15 cellular contexts compared by ENCODE assay signal in the genomic region with DNA sequence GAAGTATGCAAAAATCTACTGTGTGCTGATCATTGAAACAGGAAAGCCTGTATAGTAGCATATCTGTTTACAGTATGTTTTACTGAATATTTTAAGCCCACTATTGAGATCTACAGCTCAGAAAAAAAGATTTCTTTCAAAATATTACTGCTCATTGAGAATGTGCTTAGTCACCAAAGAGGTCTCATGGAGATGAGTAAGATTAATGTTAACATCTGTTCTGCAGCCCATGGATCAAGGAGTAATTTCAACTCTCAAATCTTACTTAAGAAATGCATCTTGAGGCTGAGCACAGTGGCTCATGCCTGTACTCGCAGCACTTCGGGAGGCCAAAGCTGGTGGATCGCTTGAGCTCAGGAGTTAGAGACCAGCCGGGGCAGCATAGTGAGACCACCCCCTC. TPM values are rescaled to one million over a fixed set of nuclear protein-coding genes. Genes with fewer than 3 reads are reported as not detected.
DNase-seq lines count a peak whose midpoint lies in the region; ATAC-seq and TF ChIP-seq lines count a peak whose summit lies in the region.
"Had no signal": no experiment of that assay in that cellular context is flagged by ENCODE, and none has a peak within 500 bp of the region (broad histone marks: within the 10 kb centered on the region; RNA-seq: fewer than 3 reads in every experiment).

No MANE protein-coding gene starts in this region.

- peaks cover 96% of the 10 kb centered on the region for H3K79me2 ChIP-seq in mammary epithelial cell (ENCODE audit: insufficient read depth, low read length)

- in situ Hi-C loops in mammary epithelial cell (cut with MboI; ENCODE audit: low sequenced_read_pairs in 2 of 2) = loop anchor here in 1 of 2 donors (25.0 kb wide), 1 partner anchor 235 kb away; a partner anchor contains a TSS

- 98% methylated on average over 4 of the region's 4 CpGs for WGBS in mammary epithelial cell (ENCODE audit: low coverage, missing lambda C conversion rate)

- dilution Hi-C loops in mammary epithelial cell (cut with HindIII; ENCODE audit: low sequenced_read_pairs) = no loop called here

- H3K27me3 Mint-ChIP-seq in type B pancreatic cell = no peaks in the 10 kb centered on the region

- H3K9me3 ChIP-seq in mammary epithelial cell (replicated peaks; ENCODE audit: insufficient read depth, low read length) (no peaks in the 10 kb centered on the region), breast epithelium (no peaks in the 10 kb centered on the region), adipocyte (ENCODE audit: control insufficient read depth, low read length) (peaks cover 5% of the 10 kb centered on the region)
- H3K9me3 ChIP-seq: esophagus muscularis mucosa had no signal

- ATAC-seq in HG03159 (IDR thresholded peaks at IDR 0.05; ENCODE audit: unreplicated experiment) = no peak

- H3K27ac Mint-ChIP-seq in type B pancreatic cell = peak overlapping the region; percentile 43

- CTCF ChIA-PET in mammary epithelial cell (lab: Charles Lee; ENCODE audit: low non-redundant PET) = no interaction called here

- H3K9ac ChIP-seq in mammary epithelial cell (ENCODE audit: insufficient read depth, low read length) (no peak overlapping the region), adipocyte (ENCODE audit: low read length) (no peak overlapping the region)

- H4K20me1 ChIP-seq in mammary epithelial cell (ENCODE audit: insufficient read depth, low read length) = peaks cover 5% of the 10 kb centered on the region

- no peak for TF ChIP-seq POLR2A in breast epithelium (IDR thresholded peaks at IDR 0.05)

- no TSS peak for BruUV-seq in mammary epithelial cell (replicated peaks; lab: Mats Ljungman, UMichigan)

- H3K27ac ChIP-seq in mammary epithelial cell (ENCODE audit: insufficient read depth, low read depth, low read length) (peak overlapping the region; percentile 9), breast epithelium (no peak overlapping the region)
- H3K27ac ChIP-seq: esophagus muscularis mucosa had no signal

- intact Hi-C loops in mammary epithelial cell (cut with micrococcal nuclease) (no loop called here), breast epithelium (cut with DNase I; ENCODE audit: low total_unique reads) (no loop called here)

- peaks cover 6% of the 10 kb centered on the region for H3K9me3 Mint-ChIP-seq in type B pancreatic cell

- peak; percentile 30 for DNase-seq in mammary epithelial cell
- DNase-seq in breast epithelium (ENCODE audit: low spot score in 2 of 2) = no peak
- peak; percentile 31 for DNase-seq in adipocyte (ENCODE audit: low read depth)
- DNase-seq in foreskin fibroblast = peak; percentile 56 to 82
- DNase-seq in type B pancreatic cell (ENCODE audit: extremely low spot score, unreplicated experiment) = no peak
- DNase-seq in nucleus accumbens (lab: John Stamatoyannopoulos, UW) = no peak
- DNase-seq in cerebellar cortex (ENCODE audit: low spot score) = no peak
- DNase-seq: activated effector memory CD4-positive, alpha-beta T cell treated with anti-CD3 and anti-CD28 coated beads, Interleukin-2, amount 50 U/mL, for 16 hours; AML-193; caudate nucleus; GOT3; stimulated activated CD4-positive, alpha-beta T cell treated with anti-CD3 and anti-CD28 coated beads, Interleukin-2, amount 100 ng/mL, for 24 hours had no signal

- peaks cover 22% of the 10 kb centered on the region for H3K4me1 Mint-ChIP-seq in type B pancreatic cell (ENCODE audit: unreplicated experiment)

- peaks cover 18% of the 10 kb centered on the region for H3K4me1 ChIP-seq in mammary epithelial cell (ENCODE audit: insufficient read depth, low read length)
- H3K4me1 ChIP-seq in breast epithelium = peaks cover 4 to 9% of the 10 kb centered on the region in 2 donors
- peaks cover 20% of the 10 kb centered on the region for H3K4me1 ChIP-seq in adipocyte (ENCODE audit: control insufficient read depth, insufficient read depth, low read length)

- no peaks in the 10 kb centered on the region for H3K27me3 ChIP-seq in mammary epithelial cell (ENCODE audit: insufficient read depth, low read length)
- H3K27me3 ChIP-seq in breast epithelium = no peaks in the 10 kb centered on the region
- H3K27me3 ChIP-seq in adipocyte (replicated peaks; ENCODE audit: control insufficient read depth, insufficient read depth, low read length) = no peaks in the 10 kb centered on the region
- H3K27me3 ChIP-seq: esophagus muscularis mucosa had no signal

- H3K36me3 ChIP-seq in mammary epithelial cell (ENCODE audit: insufficient read depth, low read length) (peaks cover 16% of the 10 kb centered on the region), breast epithelium (no peaks in the 10 kb centered on the region), adipocyte (ENCODE audit: control insufficient read depth, insufficient read depth, low read length, severe bottlenecking) (peaks cover 9% of the 10 kb centered on the region)

- peaks cover 38% of the 10 kb centered on the region for H3K36me3 Mint-ChIP-seq in type B pancreatic cell

- H3K4me3 ChIP-seq in mammary epithelial cell (replicated peaks in 1 of 3; ENCODE audit: insufficient read depth in 1 of 3, low read depth in 2 of 3, low read length in 3 of 3) (no peak overlapping the region), breast epithelium (no peak overlapping the region), adipocyte (ENCODE audit: low read length) (no peak overlapping the region), foreskin fibroblast (ENCODE audit: low read depth in 1 of 2, low read length in 2 of 2) (no peak overlapping the region)
- H3K4me3 ChIP-seq: esophagus muscularis mucosa had no signal

- H3K4me2 ChIP-seq in mammary epithelial cell (ENCODE audit: insufficient read depth, low read depth, low read length) = no peak overlapping the region

- no peak overlapping the region for H2AFZ ChIP-seq in mammary epithelial cell (ENCODE audit: low read depth, low read length)

- TF ChIP-seq CTCF in mammary epithelial cell (conservative IDR thresholded peaks at IDR 0.05 in 1 of 2, IDR thresholded peaks at IDR 0.05 in 1 of 2; ENCODE audit: extremely low read depth in 1 of 2, insufficient read depth in 1 of 2, low read depth in 1 of 2, low read length in 2 of 2) = no peak
- no peak for TF ChIP-seq CTCF in breast epithelium (IDR thresholded peaks at IDR 0.05)
- no peak for TF ChIP-seq CTCF in foreskin fibroblast (IDR thresholded peaks at IDR 0.05; ENCODE audit: low read depth, low read length)
- no peak for TF ChIP-seq CTCF in type B pancreatic cell (conservative IDR thresholded peaks at IDR 0.05)

- H3K4me3 Mint-ChIP-seq in type B pancreatic cell = no peak overlapping the region

RNA-seq across cellular contexts. Expression of a gene that starts 3.3 kb away (rescaled TPM):
- total RNA-seq in mammary epithelial cell = 10 to 100 TPM; 57.3 to 60.2 TPM
- polyA plus RNA-seq in mammary epithelial cell = 68.7 TPM
- 93.4 TPM for polyA minus RNA-seq in mammary epithelial cell
- total RNA-seq in breast epithelium = 10 to 100 TPM; 35.7 to 52.7 (median 40.8) TPM
- total RNA-seq in type B pancreatic cell (ENCODE audit: low replicate concordance) = 55.9 and 61.4 TPM in 2 replicates

RNA-seq across cellular contexts. Expression of a gene that starts 53.4 kb away (rescaled TPM):
- total RNA-seq in mammary epithelial cell (not detected), breast epithelium (1 to 10 TPM in 1 of 3 donors, under 1 TPM in 1, not detected in 1; 0.15 to 2.0 TPM), type B pancreatic cell (ENCODE audit: low replicate concordance) (0.43 and 1.1 TPM in 2 replicates)
- not detected for polyA plus RNA-seq in mammary epithelial cell
- not detected for polyA minus RNA-seq in mammary epithelial cell
- total RNA-seq: pulmonary artery endothelial cell had no signal

RNA-seq across cellular contexts. Expression of a gene that starts 53.7 kb away (rescaled TPM):
- total RNA-seq in mammary epithelial cell (1 to 10 TPM in 1 of 2 donors, under 1 TPM in 1; 0.83 to 1.1 TPM), breast epithelium (10 to 100 TPM; 12.3 to 14.1 (median 13.9) TPM), type B pancreatic cell (ENCODE audit: low replicate concordance) (3.6 and 7.0 TPM in 2 replicates)
- 0.95 TPM for polyA plus RNA-seq in mammary epithelial cell
- polyA minus RNA-seq in mammary epithelial cell = not detected

Comparison
In these comparisons a context has a peak if more than half of its experiments do, and no peak if none do; other contexts are left out.
1. DNase-seq: peak in mammary epithelial cell (single experiment), adipocyte (single experiment) and foreskin fibroblast (2 of 2); none in breast epithelium (0 of 2), type B pancreatic cell (single experiment), nucleus accumbens (0 of 56) and cerebellar cortex (single experiment).